Comparison of ENCODE assay signal across 1 cellular context in genomic region chr6:104953410-104953953, GRCh38.
TF ChIP-seq lines count a peak whose summit lies in the region.

No MANE protein-coding gene starts in this region.

TF ChIP-seq in H1, 55 proteins besides CTCF, POLR2A, EP300 and RAD21:
- TF ChIP-seq POLR2AphosphoS5 (IDR thresholded peaks at IDR 0.05; ENCODE audit: low read depth, low read length) (peak; percentile 69), TBP (IDR thresholded peaks at IDR 0.05; ENCODE audit: low read depth, low read length) (peak; percentile 73), TAF1 (IDR thresholded peaks at IDR 0.05; ENCODE audit: low read depth, low read length) (peak; percentile 70), KDM5A (IDR thresholded peaks at IDR 0.05; ENCODE audit: low read length) (no peak), RNF2 (IDR thresholded peaks at IDR 0.05; ENCODE audit: borderline replicate concordance, low read depth, low read length, missing control alignments, poor library complexity, severe bottlenecking) (no peak), PHF8 (conservative IDR thresholded peaks at IDR 0.05; ENCODE audit: low read depth, low read length) (0 out of 2 replicates have a peak, but pooled peaks have one; percentile 32), ASH2L (IDR thresholded peaks at IDR 0.05; ENCODE audit: low read length) (peak; percentile 85)
